1 cellular context compared by ENCODE assay signal in the genomic region with DNA sequence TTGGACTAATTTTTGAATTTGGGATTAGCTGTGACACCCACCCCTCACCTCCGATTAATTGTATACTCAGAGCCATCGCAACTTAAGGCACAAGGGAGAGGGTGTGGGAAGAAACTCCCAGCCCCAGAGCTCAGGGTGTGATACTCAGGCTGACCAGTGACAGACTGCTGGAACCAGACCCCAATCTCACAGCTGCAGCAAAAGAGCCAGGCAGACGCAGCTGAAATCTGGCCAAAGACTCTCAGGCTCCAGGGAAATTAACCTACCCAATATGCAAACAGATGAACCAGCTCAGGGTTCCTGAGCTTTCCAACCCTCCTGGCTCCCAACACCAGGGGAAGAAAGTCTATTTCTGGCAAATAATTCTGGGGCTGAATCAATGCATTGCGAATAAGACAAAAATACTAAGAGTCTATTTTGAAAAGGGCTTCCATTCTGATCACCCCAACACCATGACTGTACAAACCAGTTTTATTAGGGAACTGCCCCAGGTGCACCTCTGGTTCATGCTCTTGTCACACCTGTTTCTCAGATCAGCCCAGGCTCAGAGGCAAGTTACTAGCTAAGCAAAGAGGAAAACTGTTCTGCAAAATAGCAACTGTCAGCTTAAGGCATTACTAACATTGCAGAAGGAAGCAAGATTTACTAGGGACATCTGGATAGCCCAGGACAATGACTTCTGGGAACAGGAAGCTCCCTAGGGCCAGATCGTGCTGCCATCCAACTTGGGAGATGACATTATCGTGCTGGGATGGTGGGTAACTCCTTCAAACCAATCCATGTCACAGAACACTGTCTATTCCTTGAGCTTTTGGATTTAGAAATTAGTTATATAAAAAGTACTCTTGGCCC.
TF ChIP-seq lines count a peak whose summit lies in the region.

No MANE protein-coding gene starts in this region.

TF ChIP-seq in GM23338, 12 proteins besides CTCF, POLR2A, EP300 and RAD21 (continued from another document):
- TF ChIP-seq, protein P1, sequence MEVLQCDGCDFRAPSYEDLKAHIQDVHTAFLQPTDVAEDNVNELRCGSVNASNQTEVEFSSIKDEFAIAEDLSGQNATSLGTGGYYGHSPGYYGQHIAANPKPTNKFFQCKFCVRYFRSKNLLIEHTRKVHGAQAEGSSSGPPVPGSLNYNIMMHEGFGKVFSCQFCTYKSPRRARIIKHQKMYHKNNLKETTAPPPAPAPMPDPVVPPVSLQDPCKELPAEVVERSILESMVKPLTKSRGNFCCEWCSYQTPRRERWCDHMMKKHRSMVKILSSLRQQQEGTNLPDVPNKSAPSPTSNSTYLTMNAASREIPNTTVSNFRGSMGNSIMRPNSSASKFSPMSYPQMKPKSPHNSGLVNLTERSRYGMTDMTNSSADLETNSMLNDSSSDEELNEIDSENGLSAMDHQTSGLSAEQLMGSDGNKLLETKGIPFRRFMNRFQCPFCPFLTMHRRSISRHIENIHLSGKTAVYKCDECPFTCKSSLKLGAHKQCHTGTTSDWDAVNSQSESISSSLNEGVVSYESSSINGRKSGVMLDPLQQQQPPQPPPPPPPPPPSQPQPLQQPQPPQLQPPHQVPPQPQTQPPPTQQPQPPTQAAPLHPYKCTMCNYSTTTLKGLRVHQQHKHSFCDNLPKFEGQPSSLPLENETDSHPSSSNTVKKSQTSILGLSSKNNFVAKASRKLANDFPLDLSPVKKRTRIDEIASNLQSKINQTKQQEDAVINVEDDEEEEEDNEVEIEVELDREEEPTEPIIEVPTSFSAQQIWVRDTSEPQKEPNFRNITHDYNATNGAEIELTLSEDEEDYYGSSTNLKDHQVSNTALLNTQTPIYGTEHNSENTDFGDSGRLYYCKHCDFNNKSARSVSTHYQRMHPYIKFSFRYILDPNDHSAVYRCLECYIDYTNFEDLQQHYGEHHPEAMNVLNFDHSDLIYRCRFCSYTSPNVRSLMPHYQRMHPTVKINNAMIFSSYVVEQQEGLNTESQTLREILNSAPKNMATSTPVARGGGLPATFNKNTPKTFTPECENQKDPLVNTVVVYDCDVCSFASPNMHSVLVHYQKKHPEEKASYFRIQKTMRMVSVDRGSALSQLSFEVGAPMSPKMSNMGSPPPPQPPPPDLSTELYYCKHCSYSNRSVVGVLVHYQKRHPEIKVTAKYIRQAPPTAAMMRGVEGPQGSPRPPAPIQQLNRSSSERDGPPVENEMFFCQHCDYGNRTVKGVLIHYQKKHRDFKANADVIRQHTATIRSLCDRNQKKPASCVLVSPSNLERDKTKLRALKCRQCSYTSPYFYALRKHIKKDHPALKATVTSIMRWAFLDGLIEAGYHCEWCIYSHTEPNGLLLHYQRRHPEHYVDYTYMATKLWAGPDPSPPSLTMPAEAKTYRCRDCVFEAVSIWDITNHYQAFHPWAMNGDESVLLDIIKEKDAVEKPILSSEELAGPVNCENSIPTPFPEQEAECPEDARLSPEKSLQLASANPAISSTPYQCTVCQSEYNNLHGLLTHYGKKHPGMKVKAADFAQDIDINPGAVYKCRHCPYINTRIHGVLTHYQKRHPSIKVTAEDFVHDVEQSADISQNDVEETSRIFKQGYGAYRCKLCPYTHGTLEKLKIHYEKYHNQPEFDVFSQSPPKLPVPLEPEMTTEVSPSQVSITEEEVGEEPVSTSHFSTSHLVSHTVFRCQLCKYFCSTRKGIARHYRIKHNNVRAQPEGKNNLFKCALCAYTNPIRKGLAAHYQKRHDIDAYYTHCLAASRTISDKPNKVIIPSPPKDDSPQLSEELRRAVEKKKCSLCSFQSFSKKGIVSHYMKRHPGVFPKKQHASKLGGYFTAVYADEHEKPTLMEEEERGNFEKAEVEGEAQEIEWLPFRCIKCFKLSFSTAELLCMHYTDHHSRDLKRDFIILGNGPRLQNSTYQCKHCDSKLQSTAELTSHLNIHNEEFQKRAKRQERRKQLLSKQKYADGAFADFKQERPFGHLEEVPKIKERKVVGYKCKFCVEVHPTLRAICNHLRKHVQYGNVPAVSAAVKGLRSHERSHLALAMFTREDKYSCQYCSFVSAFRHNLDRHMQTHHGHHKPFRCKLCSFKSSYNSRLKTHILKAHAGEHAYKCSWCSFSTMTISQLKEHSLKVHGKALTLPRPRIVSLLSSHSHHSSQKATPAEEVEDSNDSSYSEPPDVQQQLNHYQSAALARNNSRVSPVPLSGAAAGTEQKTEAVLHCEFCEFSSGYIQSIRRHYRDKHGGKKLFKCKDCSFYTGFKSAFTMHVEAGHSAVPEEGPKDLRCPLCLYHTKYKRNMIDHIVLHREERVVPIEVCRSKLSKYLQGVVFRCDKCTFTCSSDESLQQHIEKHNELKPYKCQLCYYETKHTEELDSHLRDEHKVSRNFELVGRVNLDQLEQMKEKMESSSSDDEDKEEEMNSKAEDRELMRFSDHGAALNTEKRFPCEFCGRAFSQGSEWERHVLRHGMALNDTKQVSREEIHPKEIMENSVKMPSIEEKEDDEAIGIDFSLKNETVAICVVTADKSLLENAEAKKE (CRISPR knock-in tag; IDR thresholded peaks at IDR 0.05): no peak
- TF ChIP-seq, protein P2, sequence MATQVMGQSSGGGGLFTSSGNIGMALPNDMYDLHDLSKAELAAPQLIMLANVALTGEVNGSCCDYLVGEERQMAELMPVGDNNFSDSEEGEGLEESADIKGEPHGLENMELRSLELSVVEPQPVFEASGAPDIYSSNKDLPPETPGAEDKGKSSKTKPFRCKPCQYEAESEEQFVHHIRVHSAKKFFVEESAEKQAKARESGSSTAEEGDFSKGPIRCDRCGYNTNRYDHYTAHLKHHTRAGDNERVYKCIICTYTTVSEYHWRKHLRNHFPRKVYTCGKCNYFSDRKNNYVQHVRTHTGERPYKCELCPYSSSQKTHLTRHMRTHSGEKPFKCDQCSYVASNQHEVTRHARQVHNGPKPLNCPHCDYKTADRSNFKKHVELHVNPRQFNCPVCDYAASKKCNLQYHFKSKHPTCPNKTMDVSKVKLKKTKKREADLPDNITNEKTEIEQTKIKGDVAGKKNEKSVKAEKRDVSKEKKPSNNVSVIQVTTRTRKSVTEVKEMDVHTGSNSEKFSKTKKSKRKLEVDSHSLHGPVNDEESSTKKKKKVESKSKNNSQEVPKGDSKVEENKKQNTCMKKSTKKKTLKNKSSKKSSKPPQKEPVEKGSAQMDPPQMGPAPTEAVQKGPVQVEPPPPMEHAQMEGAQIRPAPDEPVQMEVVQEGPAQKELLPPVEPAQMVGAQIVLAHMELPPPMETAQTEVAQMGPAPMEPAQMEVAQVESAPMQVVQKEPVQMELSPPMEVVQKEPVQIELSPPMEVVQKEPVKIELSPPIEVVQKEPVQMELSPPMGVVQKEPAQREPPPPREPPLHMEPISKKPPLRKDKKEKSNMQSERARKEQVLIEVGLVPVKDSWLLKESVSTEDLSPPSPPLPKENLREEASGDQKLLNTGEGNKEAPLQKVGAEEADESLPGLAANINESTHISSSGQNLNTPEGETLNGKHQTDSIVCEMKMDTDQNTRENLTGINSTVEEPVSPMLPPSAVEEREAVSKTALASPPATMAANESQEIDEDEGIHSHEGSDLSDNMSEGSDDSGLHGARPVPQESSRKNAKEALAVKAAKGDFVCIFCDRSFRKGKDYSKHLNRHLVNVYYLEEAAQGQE (IDR thresholded peaks at IDR 0.05; ENCODE audit: unreplicated experiment): no peak
- TF ChIP-seq POLR2AphosphoS5 (IDR thresholded peaks at IDR 0.05; ENCODE audit: low read depth) (no peak), EZH2phosphoT487 (IDR thresholded peaks at IDR 0.05; ENCODE audit: unreplicated experiment) (no peak)
- TF ChIP-seq, protein P3, sequence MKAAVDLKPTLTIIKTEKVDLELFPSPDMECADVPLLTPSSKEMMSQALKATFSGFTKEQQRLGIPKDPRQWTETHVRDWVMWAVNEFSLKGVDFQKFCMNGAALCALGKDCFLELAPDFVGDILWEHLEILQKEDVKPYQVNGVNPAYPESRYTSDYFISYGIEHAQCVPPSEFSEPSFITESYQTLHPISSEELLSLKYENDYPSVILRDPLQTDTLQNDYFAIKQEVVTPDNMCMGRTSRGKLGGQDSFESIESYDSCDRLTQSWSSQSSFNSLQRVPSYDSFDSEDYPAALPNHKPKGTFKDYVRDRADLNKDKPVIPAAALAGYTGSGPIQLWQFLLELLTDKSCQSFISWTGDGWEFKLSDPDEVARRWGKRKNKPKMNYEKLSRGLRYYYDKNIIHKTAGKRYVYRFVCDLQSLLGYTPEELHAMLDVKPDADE (IDR thresholded peaks at IDR 0.05): no peak
TF ChIP-seq in GM23338: peak in this region for 0.
